Comparison of ENCODE assay signal across 17 cellular contexts in the genomic region with DNA sequence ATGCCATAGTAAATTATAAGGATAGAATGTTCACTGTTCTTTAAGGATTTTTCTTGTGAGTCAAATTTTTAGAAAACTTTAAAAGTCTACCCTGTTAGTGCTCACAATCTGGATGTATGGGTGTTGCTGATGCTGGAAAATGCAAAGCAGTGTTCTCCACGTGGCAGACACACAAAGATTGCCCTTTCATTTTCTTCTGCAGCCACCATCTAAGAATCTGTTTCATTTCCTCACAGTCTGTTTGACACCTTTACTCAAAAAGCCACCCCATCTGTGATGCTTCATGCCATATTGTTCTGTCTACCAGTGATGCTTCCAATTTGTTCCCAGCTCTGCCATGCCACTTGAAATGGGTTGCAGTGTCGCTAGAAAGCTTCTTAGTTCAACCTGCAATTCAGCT.
DNase-seq lines count a peak whose midpoint lies in the region; ATAC-seq, FAIRE-seq and TF ChIP-seq lines count a peak whose summit lies in the region.
"Had no signal": no experiment of that assay in that cellular context is flagged by ENCODE, and none has a peak within 500 bp of the region (broad histone marks: within the 10 kb centered on the region; RNA-seq: fewer than 3 reads in every experiment).

No MANE protein-coding gene starts in this region.

- no peaks in the 10 kb centered on the region for H3K9me2 ChIP-seq in Loucy (replicated peaks; ENCODE audit: low read depth, low read length)

- no peak for FAIRE-seq in GM12891 (lab: Jason Lieb, UNC)
- FAIRE-seq: A549, GM18507 had no signal

- no peak overlapping the region for H3K27ac ChIP-seq in testis
- no peak overlapping the region for H3K27ac ChIP-seq in suprapubic skin
- H3K27ac ChIP-seq: A549, SJSA1, vagina had no signal

- no peaks in the 10 kb centered on the region for H3K79me2 ChIP-seq in Loucy (ENCODE audit: insufficient read depth, low read length)

- no peak for DNase-seq in GM12891 (ENCODE audit: insufficient read length, low spot score)
- peak; percentile 8 for DNase-seq in GM20000 (ENCODE audit: low spot score)
- no peak for DNase-seq in testis
- DNase-seq in NCI-H774 (lab: John Stamatoyannopoulos, UW): no peak
- no peak for DNase-seq in suprapubic skin (ENCODE audit: low spot score in 2 of 2)
- no peak for DNase-seq in Right ventricle myocardium inferior (ENCODE audit: missing footprints)
- DNase-seq: activated CD4-positive, alpha-beta T cell treated with anti-CD3 and anti-CD28 coated beads, Interleukin-2, amount 50 U/mL, for 4 hours; amygdala; glutamatergic neuron; mucosa of descending colon; stimulated activated naive CD8-positive, alpha-beta T cell treated with anti-CD3 and anti-CD28 coated beads, Interleukin-15, Interleukin-2, amounts not matched to agents 100 U/mL and 50 U/mL, for 24 hours had no signal

- H4K20me1 ChIP-seq in Loucy (ENCODE audit: insufficient read depth, low read length, poor library complexity, severe bottlenecking): no peaks in the 10 kb centered on the region

- TF ChIP-seq POLR2A in GM12891 (IDR thresholded peaks at IDR 0.05; ENCODE audit: low read depth, low read length) (no peak), testis (IDR thresholded peaks at IDR 0.05) (no peak), suprapubic skin (IDR thresholded peaks at IDR 0.05) (no peak)

- H3K36me3 ChIP-seq in Loucy (ENCODE audit: insufficient read depth, low read length) (no peaks in the 10 kb centered on the region), testis (ENCODE audit: low read depth, missing control alignments) (no peaks in the 10 kb centered on the region), suprapubic skin (no peaks in the 10 kb centered on the region)
- H3K36me3 ChIP-seq: SJSA1, vagina had no signal

- H3K4me1 ChIP-seq in Loucy (ENCODE audit: insufficient read depth, low read length, poor library complexity, severe bottlenecking) (no peaks in the 10 kb centered on the region), testis (no peaks in the 10 kb centered on the region), suprapubic skin (no peaks in the 10 kb centered on the region)
- H3K4me1 ChIP-seq: vagina had no signal

- TF ChIP-seq EP300 in suprapubic skin (IDR thresholded peaks at IDR 0.05): no peak

- H3K9me3 ChIP-seq in Loucy (ENCODE audit: insufficient read depth, low read depth, low read length): no peaks in the 10 kb centered on the region
- no peaks in the 10 kb centered on the region for H3K9me3 ChIP-seq in testis
- no peaks in the 10 kb centered on the region for H3K9me3 ChIP-seq in suprapubic skin
- H3K9me3 ChIP-seq: A549, mucosa of descending colon, SJSA1, vagina had no signal

- no peak for TF ChIP-seq CTCF in GM20000 (IDR thresholded peaks at IDR 0.05; ENCODE audit: extremely low read depth, missing control alignments)
- no peak for TF ChIP-seq CTCF in Loucy (conservative IDR thresholded peaks at IDR 0.05; ENCODE audit: low read length)
- no peak for TF ChIP-seq CTCF in testis (IDR thresholded peaks at IDR 0.05)
- no peak for TF ChIP-seq CTCF in suprapubic skin (IDR thresholded peaks at IDR 0.05)

- H3K4me2 ChIP-seq in Loucy (ENCODE audit: low read depth, low read length, poor library complexity, severe bottlenecking): no peak overlapping the region
- H3K4me2 ChIP-seq: A549 had no signal

- H3K27me3 ChIP-seq in Loucy (ENCODE audit: insufficient read depth, low read length, poor library complexity, severe bottlenecking): no peaks in the 10 kb centered on the region
- no peaks in the 10 kb centered on the region for H3K27me3 ChIP-seq in testis
- no peaks in the 10 kb centered on the region for H3K27me3 ChIP-seq in suprapubic skin
- H3K27me3 ChIP-seq: SJSA1, vagina had no signal

- 0 out of 2 replicates have a peak overlapping the region, but pooled peaks have one; percentile 21 for H2AFZ ChIP-seq in Loucy (ENCODE audit: low read length)

- no peaks in the 10 kb centered on the region for H3F3A ChIP-seq in Loucy (ENCODE audit: low read depth)

- WGBS in testis, 2 donors: 90 to 93% methylated on average over 2 of the region's 2 CpGs
- 79% methylated on average over 2 of the region's 2 CpGs for WGBS in suprapubic skin

- H3K9ac ChIP-seq in Loucy (ENCODE audit: low read depth, low read length, poor library complexity, severe bottlenecking): no peak overlapping the region

- H3K4me3 ChIP-seq in Loucy (ENCODE audit: low read length, poor library complexity, severe bottlenecking) (peak overlapping the region; percentile 5), testis (no peak overlapping the region), suprapubic skin (no peak overlapping the region)
- H3K4me3 ChIP-seq: A549, mucosa of descending colon, SJSA1, vagina had no signal

- intact Hi-C loops in testis (cut with DNase I; ENCODE audit: low total_unique reads): no loop called here
- intact Hi-C loops in Right ventricle myocardium inferior (cut with DNase I): no loop called here

- ATAC-seq in HG02870 (IDR thresholded peaks at IDR 0.05; ENCODE audit: unreplicated experiment): peak; percentile 56
- ATAC-seq in Right ventricle myocardium inferior: no peak
- ATAC-seq: A549; mucosa of descending colon; stimulated activated naive CD8-positive, alpha-beta T cell treated with anti-CD3 and anti-CD28 coated beads, Interleukin-15, Interleukin-2, amounts not matched to agents 100 U/mL and 50 U/mL, for 24 hours had no signal

TF ChIP-seq in GM12891, 5 proteins besides CTCF, POLR2A, EP300 and RAD21:
- peak; percentile 25; the same call in 1 of the 2 replicates for TF ChIP-seq SPI1 (IDR thresholded peaks at IDR 0.05; ENCODE audit: low read depth, low read length)
- no peak for TF ChIP-seq TAF1 (IDR thresholded peaks at IDR 0.05; ENCODE audit: low read depth, low read length)
